13 cellular contexts compared by ENCODE assay signal in the genomic region with DNA sequence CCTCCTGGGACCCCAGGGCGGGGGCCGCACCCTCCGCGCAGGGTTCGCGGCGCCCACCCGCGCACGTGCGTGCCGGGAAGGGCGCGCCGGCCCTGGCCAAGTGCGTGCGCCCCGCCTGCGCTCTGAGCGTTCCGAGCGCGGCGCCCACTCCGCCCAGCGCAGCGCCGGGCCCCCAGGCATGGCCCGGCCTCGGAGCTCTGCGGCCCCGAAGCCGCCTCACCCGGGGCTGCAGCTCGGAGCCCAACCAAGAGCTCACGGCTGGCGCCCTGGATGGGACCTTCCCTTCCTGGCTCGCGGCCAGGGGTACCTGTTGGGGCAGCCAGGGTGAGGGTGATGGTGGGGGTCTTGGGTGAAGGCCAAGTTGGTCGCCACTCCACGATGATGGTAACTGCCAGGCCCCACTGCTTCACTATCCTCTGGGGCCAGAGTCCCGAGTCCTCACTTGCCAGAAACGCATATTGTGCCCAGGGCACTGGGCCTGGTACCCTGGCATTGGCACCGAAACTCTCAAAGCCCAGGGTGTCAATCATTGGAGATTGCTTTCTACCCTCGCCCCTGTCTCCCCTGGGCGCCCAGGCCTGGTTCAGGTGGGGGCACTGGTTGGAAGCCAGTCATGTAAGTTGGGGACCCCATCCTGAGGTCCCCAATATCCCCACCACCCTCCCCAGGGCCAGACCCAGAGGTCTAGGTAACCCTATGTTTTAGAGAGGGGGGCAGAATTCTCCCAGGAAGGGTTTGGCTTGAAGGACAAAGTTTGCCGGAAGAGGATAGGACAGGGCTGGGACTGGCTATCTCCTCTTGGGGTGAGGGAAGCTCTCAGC. TPM values are rescaled to one million over a fixed set of nuclear protein-coding genes. Genes with fewer than 3 reads are reported as not detected.
A peak's percentile ranks its signal among the peaks of the same experiment; 100 is the strongest.
DNase-seq lines count a peak whose midpoint lies in the region; ATAC-seq, FAIRE-seq and TF ChIP-seq lines count a peak whose summit lies in the region.
"Had no signal": no experiment of that assay in that cellular context is flagged by ENCODE, and none has a peak within 500 bp of the region (broad histone marks: within the 10 kb centered on the region; RNA-seq: fewer than 3 reads in every experiment).

No MANE protein-coding gene starts in this region.

- DNase-seq in activated naive CD4-positive, alpha-beta T cell treated with anti-CD3 and anti-CD28 coated beads, Interleukin-2, amount 50 U/mL, for 16 hours = peak; percentile 8
- DNase-seq in activated naive CD4-positive, alpha-beta T cell treated with anti-CD3 and anti-CD28 coated beads for 36 hours = no peak
- DNase-seq in endothelial cell of umbilical vein (ENCODE audit: low read depth, low spot score) = no peak
- DNase-seq in activated CD8-positive, alpha-beta T cell treated with anti-CD3 and anti-CD28 coated beads, Interleukin-2, amount 10 ng/mL, durations not matched to agents 7 days and 5 days = no peak
- no peak for DNase-seq in testis
- DNase-seq: activated CD8-positive, alpha-beta memory T cell treated with anti-CD3 and anti-CD28 coated beads, Interleukin-2, amount 50 U/mL, for 4 hours; NCI-H226; RPMI8226 had no signal

- dilution Hi-C loops in endothelial cell of umbilical vein (cut with MboI; ENCODE audit: extremely low pct_ligation_motif_present, low sequenced_read_pairs) = no loop called here

- H3K27me3 ChIP-seq in endothelial cell of umbilical vein (ENCODE audit: control insufficient read depth in 2 of 2, insufficient read depth in 2 of 2, low read length in 2 of 2) (peaks cover 21 to 28% of the 10 kb centered on the region in 2 experiments), testis (no peaks in the 10 kb centered on the region)

- WGBS in urinary bladder = 14% methylated on average over 47 of the region's 47 CpGs
- WGBS in testis, 2 donors = 12 to 69% methylated on average over 8 to 22 of the region's 47 CpGs

- H3K4me3 ChIP-seq in endothelial cell of umbilical vein (replicated peaks in 1 of 3; ENCODE audit: insufficient read depth in 1 of 3, low read depth in 1 of 3, low read length in 3 of 3) (no peak overlapping the region), urinary bladder (ENCODE audit: low read depth, low read length) (peak overlapping the region; percentile 34), testis (peak overlapping the region in 1 of 2 donors; percentile 29)

- TF ChIP-seq CTCF in endothelial cell of umbilical vein (IDR thresholded peaks at IDR 0.05; ENCODE audit: extremely low read depth in 1 of 2, insufficient read depth in 1 of 2, low read depth in 1 of 2, low read length in 2 of 2) = no peak
- no peak for TF ChIP-seq CTCF in nephron (IDR thresholded peaks at IDR 0.05; ENCODE audit: unreplicated experiment in 3 of 3)
- no peak for TF ChIP-seq CTCF in testis (IDR thresholded peaks at IDR 0.05)

- H3K27ac Mint-ChIP-seq in activated naive CD4-positive, alpha-beta T cell treated with anti-CD3 and anti-CD28 coated beads for 36 hours = no peak overlapping the region
- no peak overlapping the region for H3K27ac Mint-ChIP-seq in nephron
- H3K27ac Mint-ChIP-seq in activated CD8-positive, alpha-beta T cell treated with anti-CD3 and anti-CD28 coated beads, Interleukin-2, amount 10 ng/mL, durations not matched to agents 7 days and 5 days = no peak overlapping the region

- no peaks in the 10 kb centered on the region for H3K36me3 Mint-ChIP-seq in activated naive CD4-positive, alpha-beta T cell treated with anti-CD3 and anti-CD28 coated beads for 36 hours (ENCODE audit: low read depth)
- H3K36me3 Mint-ChIP-seq in nephron (ENCODE audit: low read depth) = no peaks in the 10 kb centered on the region
- H3K36me3 Mint-ChIP-seq in activated CD8-positive, alpha-beta T cell treated with anti-CD3 and anti-CD28 coated beads, Interleukin-2, amount 10 ng/mL, durations not matched to agents 7 days and 5 days (ENCODE audit: low read depth) = no peaks in the 10 kb centered on the region

- no peak overlapping the region for H3K4me3 Mint-ChIP-seq in activated naive CD4-positive, alpha-beta T cell treated with anti-CD3 and anti-CD28 coated beads for 36 hours
- H3K4me3 Mint-ChIP-seq in nephron = peak overlapping the region in 2 of 3 experiments; percentile 69
- H3K4me3 Mint-ChIP-seq in activated CD8-positive, alpha-beta T cell treated with anti-CD3 and anti-CD28 coated beads, Interleukin-2, amount 10 ng/mL, durations not matched to agents 7 days and 5 days = no peak overlapping the region

- no peak for ATAC-seq in HG02610 (IDR thresholded peaks at IDR 0.05; ENCODE audit: unreplicated experiment)
- no peak for ATAC-seq in activated CD8-positive, alpha-beta T cell treated with anti-CD3 and anti-CD28 coated beads, Interleukin-2, amount 10 ng/mL, durations not matched to agents 7 days and 5 days

- intact Hi-C loops in activated naive CD4-positive, alpha-beta T cell treated with anti-CD3 and anti-CD28 coated beads for 36 hours (cut with micrococcal nuclease) = no loop called here
- intact Hi-C loops in endothelial cell of umbilical vein (cut with micrococcal nuclease) = loop anchor here (10.0 kb wide), 2 partner anchors 104 to 134 kb away; no protein-coding TSS in a partner anchor
- intact Hi-C loops in testis (cut with DNase I; ENCODE audit: low total_unique reads) = no loop called here

- H4K20me1 ChIP-seq in endothelial cell of umbilical vein (replicated peaks; ENCODE audit: control insufficient read depth, extremely low read depth, insufficient read depth, low read length) = no peaks in the 10 kb centered on the region

- no peaks in the 10 kb centered on the region for H3K36me3 ChIP-seq in endothelial cell of umbilical vein (ENCODE audit: control insufficient read depth in 2 of 2, extremely low read depth in 1 of 2, insufficient read depth in 2 of 2, low read length in 2 of 2)
- H3K36me3 ChIP-seq in urinary bladder (ENCODE audit: insufficient read depth) = no peaks in the 10 kb centered on the region
- no peaks in the 10 kb centered on the region for H3K36me3 ChIP-seq in testis (ENCODE audit: low read depth, missing control alignments)
- H3K36me3 ChIP-seq: tibial nerve had no signal

- no peaks in the 10 kb centered on the region for H3K9me3 ChIP-seq in endothelial cell of umbilical vein (replicated peaks; ENCODE audit: control insufficient read depth, insufficient read depth, low read length)
- H3K9me3 ChIP-seq in testis = no peaks in the 10 kb centered on the region
- H3K9me3 ChIP-seq: tibial nerve had no signal

- peaks cover 4% of the 10 kb centered on the region for H3K4me1 ChIP-seq in endothelial cell of umbilical vein (ENCODE audit: control insufficient read depth, extremely low read depth, insufficient read depth, low read length)
- H3K4me1 ChIP-seq in urinary bladder (ENCODE audit: insufficient read depth) = peaks cover 2% of the 10 kb centered on the region
- H3K4me1 ChIP-seq in testis = no peaks in the 10 kb centered on the region

- no TSS peak for BruUV-seq in endothelial cell of umbilical vein (replicated peaks; lab: Mats Ljungman, UMichigan)

- no peaks in the 10 kb centered on the region for H3K4me1 Mint-ChIP-seq in activated naive CD4-positive, alpha-beta T cell treated with anti-CD3 and anti-CD28 coated beads for 36 hours (ENCODE audit: low read depth)
- peaks cover 10% of the 10 kb centered on the region for H3K4me1 Mint-ChIP-seq in nephron
- H3K4me1 Mint-ChIP-seq in activated CD8-positive, alpha-beta T cell treated with anti-CD3 and anti-CD28 coated beads, Interleukin-2, amount 10 ng/mL, durations not matched to agents 7 days and 5 days (ENCODE audit: low read depth) = no peaks in the 10 kb centered on the region

- no peak overlapping the region for H3K4me2 ChIP-seq in endothelial cell of umbilical vein (ENCODE audit: insufficient read depth, low read length)

- peaks cover 31% of the 10 kb centered on the region for H3K27me3 Mint-ChIP-seq in activated naive CD4-positive, alpha-beta T cell treated with anti-CD3 and anti-CD28 coated beads for 36 hours (ENCODE audit: low read depth)
- H3K27me3 Mint-ChIP-seq in nephron (ENCODE audit: low read depth) = peaks cover 87% of the 10 kb centered on the region
- peaks cover 28% of the 10 kb centered on the region for H3K27me3 Mint-ChIP-seq in activated CD8-positive, alpha-beta T cell treated with anti-CD3 and anti-CD28 coated beads, Interleukin-2, amount 10 ng/mL, durations not matched to agents 7 days and 5 days (ENCODE audit: low read depth)

- no peak overlapping the region for H3K27ac ChIP-seq in endothelial cell of umbilical vein (ENCODE audit: insufficient read depth, low read depth, low read length)
- no peak overlapping the region for H3K27ac ChIP-seq in urinary bladder (ENCODE audit: low read depth)
- no peak overlapping the region for H3K27ac ChIP-seq in testis

- no peaks in the 10 kb centered on the region for H3K9me1 ChIP-seq in endothelial cell of umbilical vein (replicated peaks; ENCODE audit: control insufficient read depth, extremely low read depth, insufficient read depth, low read length)

- no peaks in the 10 kb centered on the region for H3K9me3 Mint-ChIP-seq in activated naive CD4-positive, alpha-beta T cell treated with anti-CD3 and anti-CD28 coated beads for 36 hours
- H3K9me3 Mint-ChIP-seq in nephron = no peaks in the 10 kb centered on the region
- H3K9me3 Mint-ChIP-seq in activated CD8-positive, alpha-beta T cell treated with anti-CD3 and anti-CD28 coated beads, Interleukin-2, amount 10 ng/mL, durations not matched to agents 7 days and 5 days (ENCODE audit: insufficient read depth) = no peaks in the 10 kb centered on the region

- TF ChIP-seq POLR2A in endothelial cell of umbilical vein (IDR thresholded peaks at IDR 0.05; ENCODE audit: low read depth, low read length) (no peak), testis (IDR thresholded peaks at IDR 0.05) (no peak)

- POLR2A ChIA-PET in endothelial cell of umbilical vein (lab: Charles Lee) = no interaction called here
- POLR2A ChIA-PET in activated CD8-positive, alpha-beta T cell treated with anti-CD3 and anti-CD28 coated beads, Interleukin-2, amount 10 ng/mL, durations not matched to agents 7 days and 5 days (lab: Charles Lee) = no interaction called here

- no peak for FAIRE-seq in endothelial cell of umbilical vein (lab: Jason Lieb, UNC)

- no peaks in the 10 kb centered on the region for H3K79me2 ChIP-seq in endothelial cell of umbilical vein (ENCODE audit: control insufficient read depth, insufficient read depth, low read length)

- CTCF ChIA-PET in activated naive CD4-positive, alpha-beta T cell treated with anti-CD3 and anti-CD28 coated beads for 36 hours (lab: Charles Lee) = no interaction called here
- CTCF ChIA-PET in endothelial cell of umbilical vein (lab: Charles Lee) = interaction anchor here (1.7 kb wide), 1 partner anchor 163 kb away, joined by 9 read pairs; no protein-coding TSS in a partner anchor
- CTCF ChIA-PET in activated CD8-positive, alpha-beta T cell treated with anti-CD3 and anti-CD28 coated beads, Interleukin-2, amount 10 ng/mL, durations not matched to agents 7 days and 5 days (lab: Charles Lee) = no interaction called here

- no peak overlapping the region for H3K9ac ChIP-seq in endothelial cell of umbilical vein (replicated peaks; ENCODE audit: extremely low read depth, insufficient read depth, low read length)

- no peak overlapping the region for H2AFZ ChIP-seq in endothelial cell of umbilical vein (ENCODE audit: low read depth, low read length)

RNA-seq across cellular contexts. Expression of a gene that starts 0.9 kb away (rescaled TPM):
- total RNA-seq in activated naive CD4-positive, alpha-beta T cell treated with anti-CD3 and anti-CD28 coated beads for 36 hours = not detected
- total RNA-seq in endothelial cell of umbilical vein (0.40 TPM in 1 of 2 replicates, not detected in the other), urinary bladder (15.0 TPM), testis (10 to 100 TPM; 10.3 to 25.4 TPM)
- polyA plus RNA-seq in endothelial cell of umbilical vein (0.03 and 0.08 TPM in 2 replicates), urinary bladder (10.4 TPM), testis (ENCODE audit: insufficient read depth, low read depth, low replicate concordance) (42.7 TPM)
- 0.04 and 0.13 TPM in 2 replicates for polyA plus RNA-seq in endothelial cell of umbilical vein (2011; cell fraction: cytosol; rRNA removed)
- 0.12 and 0.17 TPM in 2 replicates for polyA plus RNA-seq in endothelial cell of umbilical vein (2011; cell fraction: nucleus; rRNA removed)
- 0.29 and 0.40 TPM in 2 replicates for polyA plus RNA-seq in endothelial cell of umbilical vein (2012)
- not detected in 2 replicates for polyA minus RNA-seq in endothelial cell of umbilical vein
- not detected for polyA minus RNA-seq in endothelial cell of umbilical vein (2011; cell fraction: cytosol; rRNA and poly(A)+ RNA removed)
- not detected in 2 replicates for polyA minus RNA-seq in endothelial cell of umbilical vein (2011; cell fraction: nucleus; rRNA and poly(A)+ RNA removed)
- total RNA-seq in activated CD8-positive, alpha-beta T cell treated with anti-CD3 and anti-CD28 coated beads, Interleukin-2, amount 10 ng/mL, durations not matched to agents 7 days and 5 days = not detected
- total RNA-seq: LHCN-M2 had no signal

Comparison
In these comparisons a context has a peak if more than half of its experiments do, and no peak if none do; other contexts are left out.
1. H3K4me3 Mint-ChIP-seq: peak in nephron (2 of 3); none in activated naive CD4-positive, alpha-beta T cell treated with anti-CD3 and anti-CD28 coated beads for 36 hours (single experiment) and activated CD8-positive, alpha-beta T cell treated with anti-CD3 and anti-CD28 coated beads, Interleukin-2, amount 10 ng/mL, durations not matched to agents 7 days and 5 days (single experiment).